In genomic region chr4:177441803-177442622, GRCh38 we compare ENCODE assay signal across 8 cellular contexts. TPM values are rescaled to one million over a fixed set of nuclear protein-coding genes. Genes with fewer than 3 reads are reported as not detected.
A peak's percentile ranks its signal among the peaks of the same experiment; 100 is the strongest.
DNase-seq lines count a peak whose midpoint lies in the region; ATAC-seq and TF ChIP-seq lines count a peak whose summit lies in the region.

Gene AGA, minus strand, starts transcription at chr4:177442437. Its CDS starts 62 bp downstream, at chr4:177442375.

- intact Hi-C loops in activated CD4-positive, alpha-beta T cell treated with anti-CD3 and anti-CD28 coated beads for 36 hours (cut with DNase I, micrococcal nuclease) = loop anchor here (1.0 to 5.0 kb wide), 7 partner anchors 37 to 1247 kb away; partner anchors contain the start of genes NEIL3 (in 2 of the 2) and SPATA4 (in 1 of the 2)

- peak within 1 kb of the TSS; percentile 97 for H3K4me3 Mint-ChIP-seq in activated CD4-positive, alpha-beta T cell treated with anti-CD3 and anti-CD28 coated beads for 36 hours

- peak within 1 kb of the TSS; percentile 85 for H3K4me3 ChIP-seq in AG10803 (ENCODE audit: low read length)
- peak within 1 kb of the TSS; percentile 93 for H3K4me3 ChIP-seq in choroid plexus epithelial cell (ENCODE audit: low read depth, low read length)

- CTCF ChIA-PET in activated CD4-positive, alpha-beta T cell treated with anti-CD3 and anti-CD28 coated beads for 36 hours (lab: Charles Lee) = interaction anchor here (1.1 to 1.8 kb wide), 6 partner anchors 11 to 195 kb away, joined by 3 to 8 read pairs (median 3); no protein-coding TSS in a partner anchor

- H3K27me3 Mint-ChIP-seq in activated CD4-positive, alpha-beta T cell treated with anti-CD3 and anti-CD28 coated beads for 36 hours = no peaks in the 10 kb centered on the region

- ATAC-seq in GM19025 (IDR thresholded peaks at IDR 0.05; ENCODE audit: low read depth, unreplicated experiment) = peak; percentile 84
- peak; percentile 88 for ATAC-seq in HG03342 (IDR thresholded peaks at IDR 0.05; ENCODE audit: unreplicated experiment)
- peak; percentile 91 for ATAC-seq in activated CD4-positive, alpha-beta T cell treated with anti-CD3 and anti-CD28 coated beads for 36 hours

- H3K9me3 Mint-ChIP-seq in activated CD4-positive, alpha-beta T cell treated with anti-CD3 and anti-CD28 coated beads for 36 hours (ENCODE audit: low read depth) = no peaks in the 10 kb centered on the region

- H3K27ac Mint-ChIP-seq in activated CD4-positive, alpha-beta T cell treated with anti-CD3 and anti-CD28 coated beads for 36 hours = peak within 1 kb of the TSS; percentile 100

- peaks cover 24% of the 10 kb centered on the region for H3K4me1 Mint-ChIP-seq in activated CD4-positive, alpha-beta T cell treated with anti-CD3 and anti-CD28 coated beads for 36 hours

- peaks cover 7% of the 10 kb centered on the region for H3K36me3 Mint-ChIP-seq in activated CD4-positive, alpha-beta T cell treated with anti-CD3 and anti-CD28 coated beads for 36 hours (ENCODE audit: low read depth)

- TF ChIP-seq CTCF in AG10803 (conservative IDR thresholded peaks at IDR 0.05; ENCODE audit: low read length) (no peak), choroid plexus epithelial cell (conservative IDR thresholded peaks at IDR 0.05; ENCODE audit: low read depth, low read length) (no peak)

- peak; percentile 92 for DNase-seq in AG10803 (ENCODE audit: low read depth)
- peak; percentile 78 for DNase-seq in NCI-H510A treated with DMSO at 0.1 percent for 48 hours (lab: John Stamatoyannopoulos, UW)
- DNase-seq in activated CD4-positive, alpha-beta T cell treated with anti-CD3 and anti-CD28 coated beads for 36 hours = peak; percentile 98
- peak; percentile 97 for DNase-seq in choroid plexus epithelial cell (ENCODE audit: low read depth)
- DNase-seq in kidney glomerular epithelial cell (lab: John Stamatoyannopoulos, UW) = peak; percentile 85
- peak; percentile 88 to 89 for DNase-seq in stimulated activated CD4-positive, alpha-beta T cell treated with anti-CD3 and anti-CD28 coated beads, Interleukin-1b, Interleukin-23, amount 100 ng/mL, for 1 hour (ENCODE audit: low read depth in 2 of 2)

- POLR2A ChIA-PET in activated CD4-positive, alpha-beta T cell treated with anti-CD3 and anti-CD28 coated beads for 36 hours (lab: Charles Lee) = interaction anchor here (0.5 to 2.1 kb wide), 6 partner anchors 38 to 191 kb away, joined by 3 to 9 read pairs (median 6); partner anchors contain the start of gene NEIL3

RNA-seq across cellular contexts. Expression of gene AGA, which starts in this region (rescaled TPM):
- 10 to 100 TPM; 20.8 to 27.7 TPM for total RNA-seq in activated CD4-positive, alpha-beta T cell treated with anti-CD3 and anti-CD28 coated beads for 36 hours

Comparison
In these comparisons a context has a peak if more than half of its experiments do, and no peak if none do; other contexts are left out.
1. Peak in every context shown above with its lines: DNase-seq, ATAC-seq and H3K4me3 ChIP-seq.